ENCODE assay signal across 2 cellular contexts in genomic region chr13:102405499-102406079, GRCh38.
TF ChIP-seq lines count a peak whose summit lies in the region.

No MANE protein-coding gene starts in this region.

TF ChIP-seq in K562, 482 proteins besides CTCF, POLR2A, EP300 and RAD21:
- TF ChIP-seq PRPF4 (IDR thresholded peaks at IDR 0.05; ENCODE audit: insufficient read depth, low read depth, low read length, poor library complexity, severe bottlenecking) (no peak), RAD51 (IDR thresholded peaks at IDR 0.05; ENCODE audit: borderline replicate concordance, low read depth) (peak; percentile 53; the same call in 1 of the 2 replicates), USF2 (CRISPR knock-in tag; IDR thresholded peaks at IDR 0.05) (no peak), EHMT2 (IDR thresholded peaks at IDR 0.05) (peak; percentile 79), TFE3 (CRISPR knock-in tag; IDR thresholded peaks at IDR 0.05) (peak; percentile 84)
- TF ChIP-seq, protein P1, sequence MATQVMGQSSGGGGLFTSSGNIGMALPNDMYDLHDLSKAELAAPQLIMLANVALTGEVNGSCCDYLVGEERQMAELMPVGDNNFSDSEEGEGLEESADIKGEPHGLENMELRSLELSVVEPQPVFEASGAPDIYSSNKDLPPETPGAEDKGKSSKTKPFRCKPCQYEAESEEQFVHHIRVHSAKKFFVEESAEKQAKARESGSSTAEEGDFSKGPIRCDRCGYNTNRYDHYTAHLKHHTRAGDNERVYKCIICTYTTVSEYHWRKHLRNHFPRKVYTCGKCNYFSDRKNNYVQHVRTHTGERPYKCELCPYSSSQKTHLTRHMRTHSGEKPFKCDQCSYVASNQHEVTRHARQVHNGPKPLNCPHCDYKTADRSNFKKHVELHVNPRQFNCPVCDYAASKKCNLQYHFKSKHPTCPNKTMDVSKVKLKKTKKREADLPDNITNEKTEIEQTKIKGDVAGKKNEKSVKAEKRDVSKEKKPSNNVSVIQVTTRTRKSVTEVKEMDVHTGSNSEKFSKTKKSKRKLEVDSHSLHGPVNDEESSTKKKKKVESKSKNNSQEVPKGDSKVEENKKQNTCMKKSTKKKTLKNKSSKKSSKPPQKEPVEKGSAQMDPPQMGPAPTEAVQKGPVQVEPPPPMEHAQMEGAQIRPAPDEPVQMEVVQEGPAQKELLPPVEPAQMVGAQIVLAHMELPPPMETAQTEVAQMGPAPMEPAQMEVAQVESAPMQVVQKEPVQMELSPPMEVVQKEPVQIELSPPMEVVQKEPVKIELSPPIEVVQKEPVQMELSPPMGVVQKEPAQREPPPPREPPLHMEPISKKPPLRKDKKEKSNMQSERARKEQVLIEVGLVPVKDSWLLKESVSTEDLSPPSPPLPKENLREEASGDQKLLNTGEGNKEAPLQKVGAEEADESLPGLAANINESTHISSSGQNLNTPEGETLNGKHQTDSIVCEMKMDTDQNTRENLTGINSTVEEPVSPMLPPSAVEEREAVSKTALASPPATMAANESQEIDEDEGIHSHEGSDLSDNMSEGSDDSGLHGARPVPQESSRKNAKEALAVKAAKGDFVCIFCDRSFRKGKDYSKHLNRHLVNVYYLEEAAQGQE (CRISPR knock-in tag; IDR thresholded peaks at IDR 0.05; ENCODE audit: low read depth), result peak; percentile 66; the same call in 1 of the 2 replicates
TF ChIP-seq in K562: peak in this region for 4.

TF ChIP-seq in HepG2, 621 proteins besides CTCF, POLR2A, EP300 and RAD21 (continues in another document):
- TF ChIP-seq ZMYM2 (CRISPR knock-in tag; IDR thresholded peaks at IDR 0.05) (no peak), MIER3 (CRISPR knock-in tag; IDR thresholded peaks at IDR 0.05; ENCODE audit: borderline replicate concordance) (no peak), FOSL1 (CRISPR knock-in tag; IDR thresholded peaks at IDR 0.05; ENCODE audit: borderline replicate concordance) (no peak), AGO1 (IDR thresholded peaks at IDR 0.05; ENCODE audit: low read depth, low read length, poor library complexity, severe bottlenecking) (no peak), NFE2 (CRISPR knock-in tag; IDR thresholded peaks at IDR 0.05) (no peak), MAFK (conservative IDR thresholded peaks at IDR 0.05 in 1 of 2, IDR thresholded peaks at IDR 0.05 in 1 of 2; ENCODE audit: low read length in 2 of 2) (no peak), RAD51 (IDR thresholded peaks at IDR 0.05; ENCODE audit: borderline replicate concordance) (peak; percentile 88), ATF6 (CRISPR knock-in tag; conservative IDR thresholded peaks at IDR 0.05) (no peak), MIER2 (CRISPR knock-in tag; IDR thresholded peaks at IDR 0.05) (peak; percentile 89), RFX1 (IDR thresholded peaks at IDR 0.05) (no peak), ZNF598 (CRISPR knock-in tag; IDR thresholded peaks at IDR 0.05; ENCODE audit: borderline replicate concordance) (no peak), MEIS1 (CRISPR knock-in tag; IDR thresholded peaks at IDR 0.05; ENCODE audit: borderline replicate concordance) (no peak), ZNF12 (CRISPR knock-in tag; IDR thresholded peaks at IDR 0.05) (no peak), ZNF138 (CRISPR knock-in tag; IDR thresholded peaks at IDR 0.05; ENCODE audit: low read depth) (no peak), ZBTB38 (CRISPR knock-in tag; IDR thresholded peaks at IDR 0.05) (no peak), ZKSCAN8 (CRISPR knock-in tag; IDR thresholded peaks at IDR 0.05; ENCODE audit: borderline replicate concordance) (no peak), RBAK (CRISPR knock-in tag; IDR thresholded peaks at IDR 0.05) (no peak), USF2 (IDR thresholded peaks at IDR 0.05; ENCODE audit: low read depth, low read length) (peak; percentile 72), USF2 (CRISPR knock-in tag; IDR thresholded peaks at IDR 0.05; ENCODE audit: borderline replicate concordance) (no peak)
- TF ChIP-seq, protein P2, sequence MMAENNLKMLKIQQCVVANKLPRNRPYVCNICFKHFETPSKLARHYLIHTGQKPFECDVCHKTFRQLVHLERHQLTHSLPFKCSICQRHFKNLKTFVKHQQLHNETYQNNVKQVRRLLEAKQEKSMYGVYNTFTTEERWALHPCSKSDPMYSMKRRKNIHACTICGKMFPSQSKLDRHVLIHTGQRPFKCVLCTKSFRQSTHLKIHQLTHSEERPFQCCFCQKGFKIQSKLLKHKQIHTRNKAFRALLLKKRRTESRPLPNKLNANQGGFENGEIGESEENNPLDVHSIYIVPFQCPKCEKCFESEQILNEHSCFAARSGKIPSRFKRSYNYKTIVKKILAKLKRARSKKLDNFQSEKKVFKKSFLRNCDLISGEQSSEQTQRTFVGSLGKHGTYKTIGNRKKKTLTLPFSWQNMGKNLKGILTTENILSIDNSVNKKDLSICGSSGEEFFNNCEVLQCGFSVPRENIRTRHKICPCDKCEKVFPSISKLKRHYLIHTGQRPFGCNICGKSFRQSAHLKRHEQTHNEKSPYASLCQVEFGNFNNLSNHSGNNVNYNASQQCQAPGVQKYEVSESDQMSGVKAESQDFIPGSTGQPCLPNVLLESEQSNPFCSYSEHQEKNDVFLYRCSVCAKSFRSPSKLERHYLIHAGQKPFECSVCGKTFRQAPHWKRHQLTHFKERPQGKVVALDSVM (CRISPR knock-in tag; IDR thresholded peaks at IDR 0.05), result no peak
- TF ChIP-seq, protein P3, sequence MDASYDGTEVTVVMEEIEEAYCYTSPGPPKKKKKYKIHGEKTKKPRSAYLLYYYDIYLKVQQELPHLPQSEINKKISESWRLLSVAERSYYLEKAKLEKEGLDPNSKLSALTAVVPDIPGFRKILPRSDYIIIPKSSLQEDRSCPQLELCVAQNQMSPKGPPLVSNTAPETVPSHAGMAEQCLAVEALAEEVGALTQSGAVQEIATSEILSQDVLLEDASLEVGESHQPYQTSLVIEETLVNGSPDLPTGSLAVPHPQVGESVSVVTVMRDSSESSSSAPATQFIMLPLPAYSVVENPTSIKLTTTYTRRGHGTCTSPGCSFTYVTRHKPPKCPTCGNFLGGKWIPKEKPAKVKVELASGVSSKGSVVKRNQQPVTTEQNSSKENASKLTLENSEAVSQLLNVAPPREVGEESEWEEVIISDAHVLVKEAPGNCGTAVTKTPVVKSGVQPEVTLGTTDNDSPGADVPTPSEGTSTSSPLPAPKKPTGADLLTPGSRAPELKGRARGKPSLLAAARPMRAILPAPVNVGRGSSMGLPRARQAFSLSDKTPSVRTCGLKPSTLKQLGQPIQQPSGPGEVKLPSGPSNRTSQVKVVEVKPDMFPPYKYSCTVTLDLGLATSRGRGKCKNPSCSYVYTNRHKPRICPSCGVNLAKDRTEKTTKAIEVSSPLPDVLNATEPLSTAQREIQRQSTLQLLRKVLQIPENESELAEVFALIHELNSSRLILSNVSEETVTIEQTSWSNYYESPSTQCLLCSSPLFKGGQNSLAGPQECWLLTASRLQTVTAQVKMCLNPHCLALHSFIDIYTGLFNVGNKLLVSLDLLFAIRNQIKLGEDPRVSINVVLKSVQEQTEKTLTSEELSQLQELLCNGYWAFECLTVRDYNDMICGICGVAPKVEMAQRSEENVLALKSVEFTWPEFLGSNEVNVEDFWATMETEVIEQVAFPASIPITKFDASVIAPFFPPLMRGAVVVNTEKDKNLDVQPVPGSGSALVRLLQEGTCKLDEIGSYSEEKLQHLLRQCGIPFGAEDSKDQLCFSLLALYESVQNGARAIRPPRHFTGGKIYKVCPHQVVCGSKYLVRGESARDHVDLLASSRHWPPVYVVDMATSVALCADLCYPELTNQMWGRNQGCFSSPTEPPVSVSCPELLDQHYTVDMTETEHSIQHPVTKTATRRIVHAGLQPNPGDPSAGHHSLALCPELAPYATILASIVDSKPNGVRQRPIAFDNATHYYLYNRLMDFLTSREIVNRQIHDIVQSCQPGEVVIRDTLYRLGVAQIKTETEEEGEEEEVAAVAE (CRISPR knock-in tag; IDR thresholded peaks at IDR 0.05; ENCODE audit: borderline replicate concordance), result no peak
- TF ChIP-seq, protein P4, sequence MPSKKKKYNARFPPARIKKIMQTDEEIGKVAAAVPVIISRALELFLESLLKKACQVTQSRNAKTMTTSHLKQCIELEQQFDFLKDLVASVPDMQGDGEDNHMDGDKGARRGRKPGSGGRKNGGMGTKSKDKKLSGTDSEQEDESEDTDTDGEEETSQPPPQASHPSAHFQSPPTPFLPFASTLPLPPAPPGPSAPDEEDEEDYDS (CRISPR knock-in tag; IDR thresholded peaks at IDR 0.05), result no peak
- TF ChIP-seq, protein P5, sequence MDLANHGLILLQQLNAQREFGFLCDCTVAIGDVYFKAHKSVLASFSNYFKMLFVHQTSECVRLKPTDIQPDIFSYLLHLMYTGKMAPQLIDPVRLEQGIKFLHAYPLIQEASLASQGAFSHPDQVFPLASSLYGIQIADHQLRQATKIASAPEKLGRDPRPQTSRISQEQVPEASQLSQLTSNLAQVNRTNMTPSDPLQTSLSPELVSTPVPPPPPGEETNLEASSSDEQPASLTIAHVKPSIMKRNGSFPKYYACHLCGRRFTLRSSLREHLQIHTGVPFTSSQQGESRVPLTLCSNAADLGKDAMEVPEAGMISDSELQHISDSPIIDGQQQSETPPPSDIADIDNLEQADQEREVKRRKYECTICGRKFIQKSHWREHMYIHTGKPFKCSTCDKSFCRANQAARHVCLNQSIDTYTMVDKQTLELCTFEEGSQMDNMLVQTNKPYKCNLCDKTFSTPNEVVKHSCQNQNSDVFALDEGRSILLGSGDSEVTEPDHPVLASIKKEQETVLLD (CRISPR knock-in tag; IDR thresholded peaks at IDR 0.05; ENCODE audit: low read depth), result no peak
- TF ChIP-seq, protein P6, sequence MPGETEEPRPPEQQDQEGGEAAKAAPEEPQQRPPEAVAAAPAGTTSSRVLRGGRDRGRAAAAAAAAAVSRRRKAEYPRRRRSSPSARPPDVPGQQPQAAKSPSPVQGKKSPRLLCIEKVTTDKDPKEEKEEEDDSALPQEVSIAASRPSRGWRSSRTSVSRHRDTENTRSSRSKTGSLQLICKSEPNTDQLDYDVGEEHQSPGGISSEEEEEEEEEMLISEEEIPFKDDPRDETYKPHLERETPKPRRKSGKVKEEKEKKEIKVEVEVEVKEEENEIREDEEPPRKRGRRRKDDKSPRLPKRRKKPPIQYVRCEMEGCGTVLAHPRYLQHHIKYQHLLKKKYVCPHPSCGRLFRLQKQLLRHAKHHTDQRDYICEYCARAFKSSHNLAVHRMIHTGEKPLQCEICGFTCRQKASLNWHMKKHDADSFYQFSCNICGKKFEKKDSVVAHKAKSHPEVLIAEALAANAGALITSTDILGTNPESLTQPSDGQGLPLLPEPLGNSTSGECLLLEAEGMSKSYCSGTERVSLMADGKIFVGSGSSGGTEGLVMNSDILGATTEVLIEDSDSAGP (CRISPR knock-in tag; IDR thresholded peaks at IDR 0.05; ENCODE audit: borderline replicate concordance), result no peak
- TF ChIP-seq, protein P7, sequence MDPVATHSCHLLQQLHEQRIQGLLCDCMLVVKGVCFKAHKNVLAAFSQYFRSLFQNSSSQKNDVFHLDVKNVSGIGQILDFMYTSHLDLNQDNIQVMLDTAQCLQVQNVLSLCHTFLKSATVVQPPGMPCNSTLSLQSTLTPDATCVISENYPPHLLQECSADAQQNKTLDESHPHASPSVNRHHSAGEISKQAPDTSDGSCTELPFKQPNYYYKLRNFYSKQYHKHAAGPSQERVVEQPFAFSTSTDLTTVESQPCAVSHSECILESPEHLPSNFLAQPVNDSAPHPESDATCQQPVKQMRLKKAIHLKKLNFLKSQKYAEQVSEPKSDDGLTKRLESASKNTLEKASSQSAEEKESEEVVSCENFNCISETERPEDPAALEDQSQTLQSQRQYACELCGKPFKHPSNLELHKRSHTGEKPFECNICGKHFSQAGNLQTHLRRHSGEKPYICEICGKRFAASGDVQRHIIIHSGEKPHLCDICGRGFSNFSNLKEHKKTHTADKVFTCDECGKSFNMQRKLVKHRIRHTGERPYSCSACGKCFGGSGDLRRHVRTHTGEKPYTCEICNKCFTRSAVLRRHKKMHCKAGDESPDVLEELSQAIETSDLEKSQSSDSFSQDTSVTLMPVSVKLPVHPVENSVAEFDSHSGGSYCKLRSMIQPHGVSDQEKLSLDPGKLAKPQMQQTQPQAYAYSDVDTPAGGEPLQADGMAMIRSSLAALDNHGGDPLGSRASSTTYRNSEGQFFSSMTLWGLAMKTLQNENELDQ (CRISPR knock-in tag; IDR thresholded peaks at IDR 0.05; ENCODE audit: borderline replicate concordance), result no peak
